Comparison of ENCODE assay signal across 28 cellular contexts in the genomic region with DNA sequence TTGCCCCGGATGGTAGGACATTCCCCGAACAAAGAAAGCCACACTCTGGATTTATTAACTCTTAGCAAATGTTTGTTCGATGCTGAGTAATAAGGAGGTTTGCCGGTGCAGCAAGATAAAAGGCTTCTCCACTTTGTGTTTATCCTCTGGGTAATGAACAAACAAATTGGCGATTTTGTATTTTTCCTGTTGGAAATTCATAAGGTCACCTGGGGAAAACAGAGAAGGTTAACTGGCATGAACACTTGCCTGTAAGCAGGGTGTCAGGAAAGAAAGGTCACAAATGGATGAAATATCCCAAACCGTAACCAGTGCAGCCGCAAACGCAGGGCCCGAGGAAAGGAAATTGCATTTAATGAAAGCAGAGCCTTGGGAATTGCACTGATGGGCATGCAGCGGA.
A peak's percentile ranks its signal among the peaks of the same experiment; 100 is the strongest.
DNase-seq lines count a peak whose midpoint lies in the region; ATAC-seq and TF ChIP-seq lines count a peak whose summit lies in the region.
"Had no signal": no experiment of that assay in that cellular context is flagged by ENCODE, and none has a peak within 500 bp of the region (broad histone marks: within the 10 kb centered on the region; RNA-seq: fewer than 3 reads in every experiment).

No MANE protein-coding gene starts in this region.

- H3K4me1 ChIP-seq in mucosa of stomach (ENCODE audit: control insufficient read depth, insufficient read depth, low read length): peaks cover 25% of the 10 kb centered on the region
- H3K4me1 ChIP-seq: ascending aorta, gastroesophageal sphincter, left lung, testis, vagina had no signal

- H3K9me3 ChIP-seq in mucosa of stomach (ENCODE audit: control insufficient read depth, low read length): no peaks in the 10 kb centered on the region
- H3K9me3 ChIP-seq: ascending aorta, gastroesophageal sphincter, left lung, testis, vagina had no signal

- H3K27me3 ChIP-seq in mucosa of stomach (ENCODE audit: control insufficient read depth, insufficient read depth, low read length): no peaks in the 10 kb centered on the region
- H3K27me3 ChIP-seq: ascending aorta, gastroesophageal sphincter, left lung, testis, vagina had no signal

- DNase-seq in DMS53 (lab: John Stamatoyannopoulos, UW): peak; percentile 70
- DNase-seq in NCI-H2081 (lab: John Stamatoyannopoulos, UW): peak; percentile 49 to 87
- no peak for DNase-seq in HUDEP-2 (lab: John Stamatoyannopoulos, UW; ENCODE audit: unreplicated experiment in 76 of 76)
- DNase-seq in effector CD8-positive, alpha-beta T cell (lab: John Stamatoyannopoulos, UW): no peak
- DNase-seq: activated CD8-positive, alpha-beta T cell treated with anti-CD3 and anti-CD28 coated beads, Interleukin-2, amount 10 ng/mL, durations not matched to agents 7 days and 5 days; activated effector memory CD4-positive, alpha-beta T cell treated with anti-CD3 and anti-CD28 coated beads, Interleukin-2, amount 50 U/mL, for 16 hours; activated naive CD8-positive, alpha-beta T cell treated with anti-CD3 and anti-CD28 coated beads, Interleukin-2, amount 10 ng/mL, durations not matched to agents 7 days and 5 days; activated T-cell treated with anti-CD3 and anti-CD28 coated beads for 4 hours; Calu3; cortex of kidney; HCEC 1CT; naive B cell; NCI-H774; occipital lobe; stimulated activated naive CD8-positive, alpha-beta T cell treated with anti-CD3 and anti-CD28 coated beads, Interleukin-15, Interleukin-2, amounts not matched to agents 100 U/mL and 50 U/mL, for 24 hours; T-helper 17 cell; testis had no signal

- ATAC-seq in GM19035 (IDR thresholded peaks at IDR 0.05; ENCODE audit: unreplicated experiment) (no peak), GM21447 (IDR thresholded peaks at IDR 0.05; ENCODE audit: unreplicated experiment) (no peak)
- ATAC-seq: activated CD8-positive, alpha-beta T cell treated with anti-CD3 and anti-CD28 coated beads, Interleukin-2, amount 10 ng/mL, durations not matched to agents 7 days and 5 days; gastroesophageal sphincter; K562; left lung; SK-N-SH treated with all-trans-retinoic acid at 6 μM for 48 hours; stimulated activated naive CD8-positive, alpha-beta T cell treated with anti-CD3 and anti-CD28 coated beads, Interleukin-15, Interleukin-2, amounts not matched to agents 100 U/mL and 50 U/mL, for 24 hours; T-helper 17 cell had no signal

- no peak for TF ChIP-seq CTCF in VCaP (conservative IDR thresholded peaks at IDR 0.05)

- no peak overlapping the region for H3K4me3 ChIP-seq in mucosa of stomach (ENCODE audit: low read length)
- H3K4me3 ChIP-seq: ascending aorta, gastroesophageal sphincter, K562, left lung, testis, vagina had no signal

- H3K9ac ChIP-seq in mucosa of stomach (ENCODE audit: low read length): peak overlapping the region; percentile 27

- peak overlapping the region; percentile 71 for H3K27ac ChIP-seq in VCaP
- H3K27ac ChIP-seq: ascending aorta, C4-2B, gastroesophageal sphincter, left lung, testis, vagina had no signal

- no peaks in the 10 kb centered on the region for H3K36me3 ChIP-seq in mucosa of stomach (ENCODE audit: control insufficient read depth, insufficient read depth, low read length)
- H3K36me3 ChIP-seq: ascending aorta, gastroesophageal sphincter, left lung, vagina had no signal

Comparison
In these comparisons a context has a peak if more than half of its experiments do, and no peak if none do; other contexts are left out.
1. DNase-seq: peak in DMS53 (single experiment) and NCI-H2081 (2 of 2); none in HUDEP-2 (0 of 76) and effector CD8-positive, alpha-beta T cell (single experiment).